Comparison of ENCODE assay signal across 8 cellular contexts in the genomic region with DNA sequence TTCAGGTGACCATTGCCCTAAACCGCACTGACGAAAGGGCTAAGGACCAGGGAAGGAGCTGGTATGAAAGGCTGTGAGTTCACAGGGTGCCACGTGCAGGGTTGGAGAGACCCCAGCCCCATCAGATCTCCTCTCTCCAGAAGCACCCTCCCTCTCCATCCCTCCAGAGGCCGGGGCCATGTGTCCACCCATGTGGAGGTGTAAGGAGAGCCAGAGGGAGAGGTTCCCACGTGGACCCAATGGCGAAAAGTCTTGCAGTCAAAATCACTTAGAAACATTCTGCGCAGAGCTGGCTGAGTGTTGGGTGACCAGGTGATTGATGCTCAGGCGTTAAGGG.
DNase-seq lines count a peak whose midpoint lies in the region; ATAC-seq and TF ChIP-seq lines count a peak whose summit lies in the region.

No MANE protein-coding gene starts in this region.

- H3K4me1 ChIP-seq in mucosa of rectum (ENCODE audit: control insufficient read depth in 2 of 2, insufficient read depth in 2 of 2, low read length in 2 of 2), result no peaks in the 10 kb centered on the region

- H3K9ac ChIP-seq in mucosa of rectum (ENCODE audit: low read depth in 1 of 2, low read length in 2 of 2), result no peak overlapping the region

- TF ChIP-seq CTCF in 22Rv1 (IDR thresholded peaks at IDR 0.05), result no peak

- peak overlapping the region; percentile 55 to 71 for H3K4me3 ChIP-seq in mucosa of rectum (ENCODE audit: low read length in 2 of 2)

- peak; percentile 2 for DNase-seq in cerebellar cortex (ENCODE audit: low spot score)
- no peak for DNase-seq in stimulated activated naive CD4-positive, alpha-beta T cell (lab: John Stamatoyannopoulos, UW)
- DNase-seq in KBM-7, result no peak
- DNase-seq in NCI-H1092 (lab: John Stamatoyannopoulos, UW), result no peak

- H3K36me3 ChIP-seq in mucosa of rectum (ENCODE audit: control insufficient read depth in 2 of 2, insufficient read depth in 2 of 2, low read length in 2 of 2), result no peaks in the 10 kb centered on the region

- no peaks in the 10 kb centered on the region for H3K27me3 ChIP-seq in mucosa of rectum (ENCODE audit: control insufficient read depth in 2 of 2, insufficient read depth in 2 of 2, low read length in 2 of 2)

- H3K27ac ChIP-seq in 22Rv1, result peak overlapping the region; percentile 67
- H3K27ac ChIP-seq in mucosa of rectum (ENCODE audit: low read depth in 2 of 2, low read length in 2 of 2), result no peak overlapping the region

- H3K9me3 ChIP-seq in mucosa of rectum (ENCODE audit: control insufficient read depth in 2 of 2, low read length in 2 of 2), result no peaks in the 10 kb centered on the region

- in situ Hi-C loops in KBM-7 (cut with MboI; ENCODE audit: low pct_unique_long_range_greater_than_20kb, low sequenced_read_pairs), result no loop called here

- ATAC-seq in HG03064 (IDR thresholded peaks at IDR 0.05; ENCODE audit: low read depth, unreplicated experiment) (peak; percentile 7), HG03097 (IDR thresholded peaks at IDR 0.05; ENCODE audit: low FRiP score, unreplicated experiment) (no peak)
